ENCODE assay signal across 12 cellular contexts in the genomic region with DNA sequence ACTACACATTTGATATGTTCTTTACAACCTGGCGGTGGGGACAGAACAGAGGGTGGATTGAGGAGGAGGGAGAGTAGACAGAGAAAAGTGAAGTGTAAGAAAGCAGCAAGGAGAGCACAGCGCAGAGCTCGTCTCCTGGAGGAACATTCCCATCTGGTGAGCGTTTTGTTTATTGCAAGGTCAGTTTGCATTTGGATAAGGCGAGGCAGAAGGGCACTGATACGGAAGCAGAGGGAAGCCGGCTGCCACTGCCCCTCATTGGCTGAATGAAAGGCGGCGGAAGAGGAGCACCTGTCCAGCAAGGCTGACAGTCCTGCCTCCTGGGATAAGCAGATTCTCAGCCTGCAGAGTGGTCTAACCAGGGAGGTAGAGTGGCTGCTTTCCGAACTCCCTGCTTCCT.
A peak's percentile ranks its signal among the peaks of the same experiment; 100 is the strongest.
DNase-seq lines count a peak whose midpoint lies in the region; ATAC-seq and TF ChIP-seq lines count a peak whose summit lies in the region.
"Had no signal": no experiment of that assay in that cellular context is flagged by ENCODE, and none has a peak within 500 bp of the region (broad histone marks: within the 10 kb centered on the region; RNA-seq: fewer than 3 reads in every experiment).

No MANE protein-coding gene starts in this region.

- H3K27ac ChIP-seq in body of pancreas (no peak overlapping the region), sigmoid colon (no peak overlapping the region)
- H3K27ac ChIP-seq: 22Rv1, adrenal gland had no signal

- ATAC-seq in body of pancreas (no peak), HG02884 (IDR thresholded peaks at IDR 0.05; ENCODE audit: unreplicated experiment) (no peak), GM21528 (IDR thresholded peaks at IDR 0.05; ENCODE audit: low FRiP score, unreplicated experiment) (no peak)
- ATAC-seq: stimulated activated naive B cell treated with anti-CD40 and anti-IgM and Interleukin-4, amounts not matched to agents 10 μg/mL and 1 μg/mL and 100 μg/mL, for 72 hours had no signal

- H3K27me3 ChIP-seq in body of pancreas, result no peaks in the 10 kb centered on the region
- H3K27me3 ChIP-seq in sigmoid colon, result no peaks in the 10 kb centered on the region
- H3K27me3 ChIP-seq: adrenal gland had no signal

- no peaks in the 10 kb centered on the region for H3K9me3 ChIP-seq in body of pancreas
- no peaks in the 10 kb centered on the region for H3K9me3 ChIP-seq in sigmoid colon
- H3K9me3 ChIP-seq: adrenal gland had no signal

- TF ChIP-seq POLR2A in body of pancreas (IDR thresholded peaks at IDR 0.05), result no peak
- no peak for TF ChIP-seq POLR2A in sigmoid colon (IDR thresholded peaks at IDR 0.05)

- H3K4me3 ChIP-seq in body of pancreas (no peak overlapping the region), sigmoid colon (no peak overlapping the region)
- H3K4me3 ChIP-seq: adrenal gland had no signal

- TF ChIP-seq EP300 in sigmoid colon (IDR thresholded peaks at IDR 0.05), result no peak

- H3K4me1 ChIP-seq in body of pancreas (no peaks in the 10 kb centered on the region), sigmoid colon (no peaks in the 10 kb centered on the region)

- WGBS in body of pancreas, 2 donors, result 21 to 34% methylated on average over 4 to 9 of the region's 10 CpGs
- WGBS in sigmoid colon, 2 donors, result 15 to 67% methylated on average over 10 of the region's 10 CpGs

- intact Hi-C loops in body of pancreas (cut with DNase I), result no loop called here
- intact Hi-C loops in sigmoid colon (cut with DNase I), result loop anchor here (5.0 kb wide), 2 partner anchors 150 to 710 kb away; no protein-coding TSS in a partner anchor

- no peaks in the 10 kb centered on the region for H3K36me3 ChIP-seq in body of pancreas (replicated peaks in 1 of 2; ENCODE audit: insufficient read depth in 1 of 2, low read depth in 2 of 2)
- no peaks in the 10 kb centered on the region for H3K36me3 ChIP-seq in sigmoid colon
- H3K36me3 ChIP-seq: adrenal gland had no signal

- DNase-seq in DMS 273 (lab: John Stamatoyannopoulos, UW; ENCODE audit: unreplicated experiment), result peak; percentile 9
- no peak for DNase-seq in DMS 273 treated with DMSO at 0.1 percent for 48 hours (lab: John Stamatoyannopoulos, UW)
- DNase-seq in body of pancreas, result peak in 3 of 4 donors; percentile 13 to 20 (median 13)
- peak; percentile 22 for DNase-seq in hepatic stellate cell (ENCODE audit: low spot score)
- no peak for DNase-seq in sigmoid colon
- no peak for DNase-seq in activated CD4-positive, alpha-beta T cell treated with anti-CD3 and anti-CD28 coated beads for 4 hours
- DNase-seq: stimulated activated CD4-positive, alpha-beta T cell treated with anti-CD3 and anti-CD28 coated beads, Interleukin-12 subunit alpha, Interleukin-12 subunit beta, amount 100 ng/mL, for 4 hours; stimulated activated naive B cell treated with anti-CD40 and anti-IgM and Interleukin-4, amounts not matched to agents 10 μg/mL and 1 μg/mL and 100 μg/mL, for 72 hours had no signal

- peak in 4 of 7 experiments; percentile 29 to 51 (median 46) for TF ChIP-seq CTCF in body of pancreas (IDR thresholded peaks at IDR 0.05)
- peak; percentile 28 to 42 (median 34) for TF ChIP-seq CTCF in sigmoid colon (IDR thresholded peaks at IDR 0.05)

Comparison
In these comparisons a context has a peak if more than half of its experiments do, and no peak if none do; other contexts are left out.
1. DNase-seq: peak in DMS 273 (single experiment), body of pancreas (3 of 4) and hepatic stellate cell (single experiment); none in DMS 273 treated with DMSO at 0.1 percent for 48 hours (single experiment), sigmoid colon (single experiment) and activated CD4-positive, alpha-beta T cell treated with anti-CD3 and anti-CD28 coated beads for 4 hours (0 of 2).